In the genomic region with DNA sequence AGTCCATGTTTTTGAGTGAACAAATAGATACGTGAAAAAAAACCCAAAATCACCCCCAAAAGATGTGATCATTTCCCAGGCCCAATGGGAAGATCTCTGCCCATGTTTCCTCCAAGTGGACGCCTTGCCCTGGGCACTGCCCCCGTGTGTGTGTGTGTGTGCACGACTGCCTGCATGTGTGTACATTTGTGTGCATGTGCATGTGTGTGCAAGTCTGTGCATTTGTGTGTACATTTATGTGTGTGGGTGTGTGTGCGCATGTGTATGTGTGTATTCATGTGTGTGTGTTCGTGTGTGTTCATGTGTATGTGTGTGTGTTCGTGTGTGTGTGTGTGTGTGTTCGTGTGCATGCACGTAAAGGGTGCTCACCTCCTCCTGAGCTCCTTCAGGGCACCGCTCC, we compare ENCODE assay signal across 1 cellular context.
TF ChIP-seq lines count a peak whose summit lies in the region.

No MANE protein-coding gene starts in this region.

TF ChIP-seq in HepG2, 621 proteins besides CTCF, POLR2A, EP300 and RAD21 (continued from another document):
- TF ChIP-seq, protein P1, sequence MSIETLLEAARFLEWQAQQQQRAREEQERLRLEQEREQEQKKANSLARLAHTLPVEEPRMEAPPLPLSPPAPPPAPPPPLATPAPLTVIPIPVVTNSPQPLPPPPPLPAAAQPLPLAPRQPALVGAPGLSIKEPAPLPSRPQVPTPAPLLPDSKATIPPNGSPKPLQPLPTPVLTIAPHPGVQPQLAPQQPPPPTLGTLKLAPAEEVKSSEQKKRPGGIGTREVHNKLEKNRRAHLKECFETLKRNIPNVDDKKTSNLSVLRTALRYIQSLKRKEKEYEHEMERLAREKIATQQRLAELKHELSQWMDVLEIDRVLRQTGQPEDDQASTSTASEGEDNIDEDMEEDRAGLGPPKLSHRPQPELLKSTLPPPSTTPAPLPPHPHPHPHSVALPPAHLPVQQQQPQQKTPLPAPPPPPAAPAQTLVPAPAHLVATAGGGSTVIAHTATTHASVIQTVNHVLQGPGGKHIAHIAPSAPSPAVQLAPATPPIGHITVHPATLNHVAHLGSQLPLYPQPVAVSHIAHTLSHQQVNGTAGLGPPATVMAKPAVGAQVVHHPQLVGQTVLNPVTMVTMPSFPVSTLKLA (IDR thresholded peaks at IDR 0.05), result peak; percentile 65
TF ChIP-seq in HepG2: peak in this region for 2.
